Comparison of ENCODE assay signal across 25 cellular contexts in the genomic region with DNA sequence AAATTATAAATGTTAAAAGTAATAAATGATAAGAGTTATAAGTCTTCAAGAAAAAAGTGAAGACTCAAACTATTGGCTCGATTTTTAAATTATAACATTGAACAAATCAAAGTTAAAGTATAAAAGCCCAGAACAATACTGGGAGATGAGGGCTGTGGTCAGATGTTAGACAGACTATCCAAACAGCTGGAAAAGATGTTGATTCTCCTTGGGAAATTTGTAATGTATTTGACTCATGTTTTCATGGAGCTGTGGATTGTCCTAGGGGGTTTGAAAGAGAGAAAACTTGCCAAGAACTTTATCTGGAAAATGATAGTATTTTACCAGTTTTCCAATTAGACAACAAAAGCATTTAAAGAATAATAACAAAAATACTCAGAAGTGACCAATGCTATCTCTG.
"Had no signal": no experiment of that assay in that cellular context is flagged by ENCODE, and none has a peak within 500 bp of the region (broad histone marks: within the 10 kb centered on the region; RNA-seq: fewer than 3 reads in every experiment).

No MANE protein-coding gene starts in this region.

- H3K27me3 ChIP-seq: brain microvascular endothelial cell, left lung, sigmoid colon, testis, vagina had no signal

- ATAC-seq: activated CD4-positive, CD25-positive, alpha-beta regulatory T cell treated with anti-CD3 and anti-CD28 coated beads, Interleukin-2, amount 50 U/mL, for 24 hours; activated CD8-positive, alpha-beta T cell treated with anti-CD3 and anti-CD28 coated beads for 36 hours; activated naive CD8-positive, alpha-beta T cell treated with anti-CD3 and anti-CD28 coated beads, Interleukin-2, amount 50 U/mL, for 24 hours; left lung; stimulated activated naive B cell treated with anti-CD40 and anti-IgM and Interleukin-4, amounts not matched to agents 10 μg/mL and 1 μg/mL and 100 μg/mL, for 72 hours had no signal

- H3K36me3 ChIP-seq: brain microvascular endothelial cell, left lung, sigmoid colon, vagina had no signal

- H3K9me3 Mint-ChIP-seq: activated CD4-positive, alpha-beta T cell treated with anti-CD3 and anti-CD28 coated beads, Interleukin-2, amount 10 ng/mL, durations not matched to agents 24 days and 14 days; activated CD8-positive, alpha-beta T cell treated with anti-CD3 and anti-CD28 coated beads for 36 hours; activated naive CD8-positive, alpha-beta T cell treated with anti-CD3 and anti-CD28 coated beads, Interleukin-2, amount 50 U/mL, for 24 hours; activated T-helper 1 cell treated with anti-CD3 and anti-CD28 coated beads, Interleukin-12 subunit alpha, Interleukin-12 subunit beta, Interleukin-2, Interleukin-4 antibody, amounts not matched to agents 30 ng/mL and 10 ng/mL and 1 ng/mL, durations not matched to agents 14 hours and 24 hours and 36 hours; stimulated activated naive B cell treated with anti-CD40 and anti-IgM and Interleukin-4, amounts not matched to agents 10 μg/mL and 1 μg/mL and 100 μg/mL, for 72 hours; T-helper 2 cell treated with Interferon-gamma antibody and Interleukin-4, amounts not matched to agents 5 μg/mL and 100 μg/mL, for 36 hours had no signal

- H3K27ac ChIP-seq: brain microvascular endothelial cell, left lung, sigmoid colon, testis, vagina, VCaP had no signal

- H3K36me3 Mint-ChIP-seq: type B pancreatic cell had no signal

- H3K4me3 ChIP-seq: left lung, sigmoid colon, testis, vagina had no signal

- H3K27me3 Mint-ChIP-seq: activated CD4-positive, alpha-beta T cell treated with anti-CD3 and anti-CD28 coated beads, Interleukin-2, amount 10 ng/mL, durations not matched to agents 24 days and 14 days; activated CD8-positive, alpha-beta T cell treated with anti-CD3 and anti-CD28 coated beads for 36 hours; activated naive CD8-positive, alpha-beta T cell treated with anti-CD3 and anti-CD28 coated beads, Interleukin-2, amount 50 U/mL, for 24 hours; stimulated activated naive B cell treated with anti-CD40 and anti-IgM and Interleukin-4, amounts not matched to agents 10 μg/mL and 1 μg/mL and 100 μg/mL, for 72 hours; type B pancreatic cell had no signal

- H3K4me1 Mint-ChIP-seq: activated naive CD8-positive, alpha-beta T cell treated with anti-CD3 and anti-CD28 coated beads, Interleukin-2, amount 50 U/mL, for 24 hours; stimulated activated naive B cell treated with anti-CD40 and anti-IgM and Interleukin-4, amounts not matched to agents 10 μg/mL and 1 μg/mL and 100 μg/mL, for 72 hours had no signal

- H3K4me1 ChIP-seq: left lung, sigmoid colon, testis, vagina had no signal

- H3K27ac Mint-ChIP-seq: activated CD4-positive, alpha-beta T cell treated with anti-CD3 and anti-CD28 coated beads, Interleukin-2, amount 10 ng/mL, durations not matched to agents 24 days and 14 days; activated CD8-positive, alpha-beta T cell treated with anti-CD3 and anti-CD28 coated beads for 36 hours; activated naive CD8-positive, alpha-beta T cell treated with anti-CD3 and anti-CD28 coated beads, Interleukin-2, amount 50 U/mL, for 24 hours; activated T-helper 1 cell treated with anti-CD3 and anti-CD28 coated beads, Interleukin-12 subunit alpha, Interleukin-12 subunit beta, Interleukin-2, Interleukin-4 antibody, amounts not matched to agents 30 ng/mL and 10 ng/mL and 1 ng/mL, durations not matched to agents 14 hours and 24 hours and 36 hours; stimulated activated naive B cell treated with anti-CD40 and anti-IgM and Interleukin-4, amounts not matched to agents 10 μg/mL and 1 μg/mL and 100 μg/mL, for 72 hours; T-helper 2 cell treated with Interferon-gamma antibody and Interleukin-4, amounts not matched to agents 5 μg/mL and 100 μg/mL, for 36 hours; type B pancreatic cell had no signal

- H3K4me3 Mint-ChIP-seq: activated CD4-positive, alpha-beta T cell treated with anti-CD3 and anti-CD28 coated beads, Interleukin-2, amount 10 ng/mL, durations not matched to agents 24 days and 14 days; activated CD8-positive, alpha-beta T cell treated with anti-CD3 and anti-CD28 coated beads for 36 hours; activated naive CD8-positive, alpha-beta T cell treated with anti-CD3 and anti-CD28 coated beads, Interleukin-2, amount 50 U/mL, for 24 hours; activated T-helper 1 cell treated with anti-CD3 and anti-CD28 coated beads, Interleukin-12 subunit alpha, Interleukin-12 subunit beta, Interleukin-2, Interleukin-4 antibody, amounts not matched to agents 30 ng/mL and 10 ng/mL and 1 ng/mL, durations not matched to agents 14 hours and 24 hours and 36 hours; stimulated activated naive B cell treated with anti-CD40 and anti-IgM and Interleukin-4, amounts not matched to agents 10 μg/mL and 1 μg/mL and 100 μg/mL, for 72 hours; T-helper 2 cell treated with Interferon-gamma antibody and Interleukin-4, amounts not matched to agents 5 μg/mL and 100 μg/mL, for 36 hours; type B pancreatic cell had no signal

- H3K9me3 ChIP-seq: left lung, sigmoid colon, testis, vagina had no signal

- DNase-seq: activated CD4-positive, alpha-beta T cell treated with anti-CD3 and anti-CD28 coated beads, Interleukin-2, amount 10 ng/mL, durations not matched to agents 24 days and 14 days; activated CD8-positive, alpha-beta T cell treated with anti-CD3 and anti-CD28 coated beads for 36 hours; activated gamma-delta T cell; activated naive CD4-positive, alpha-beta T cell treated with anti-CD3 and anti-CD28 coated beads, Interleukin-2, amount 50 U/mL, for 16 hours; activated naive CD8-positive, alpha-beta T cell treated with anti-CD3 and anti-CD28 coated beads, Interleukin-2, amount 50 U/mL, for 24 hours; anterior cingulate cortex; brain microvascular endothelial cell; central memory CD4-positive, alpha-beta T cell; dermis blood vessel endothelial cell; effector CD8-positive, alpha-beta T cell; foreskin fibroblast; kidney glomerular epithelial cell; left lung; nucleus accumbens; sigmoid colon; stimulated activated CD4-positive, alpha-beta T cell treated with anti-CD3 and anti-CD28 coated beads, Interleukin-2, amount 100 ng/mL, for 48 hours; stimulated activated CD8-positive, alpha-beta memory T cell treated with anti-CD3 and anti-CD28 coated beads, Interleukin-4, amount 100 ng/mL, for 48 hours; stimulated activated naive B cell treated with anti-CD40 and anti-IgM and Interleukin-4, amounts not matched to agents 10 μg/mL and 1 μg/mL and 100 μg/mL, for 72 hours; testis had no signal
